8 cellular contexts compared by ENCODE assay signal in genomic region chr11:46119352-46120216, GRCh38. TPM values are rescaled to one million over a fixed set of nuclear protein-coding genes. Genes with fewer than 3 reads are reported as not detected.
DNase-seq lines count a peak whose midpoint lies in the region; ATAC-seq and TF ChIP-seq lines count a peak whose summit lies in the region.

No MANE protein-coding gene starts in this region.

- H3K4me1 ChIP-seq in PC-9 (replicated peaks; ENCODE audit: insufficient read depth): peaks cover 38% of the 10 kb centered on the region
- H3K4me1 ChIP-seq in suprapubic skin: peaks cover 43% of the 10 kb centered on the region

- peak overlapping the region; percentile 89 for H2AFZ ChIP-seq in PC-9

- H3K4me1 Mint-ChIP-seq in activated T-helper 17 cell treated with anti-CD3 and anti-CD28 coated beads, Interleukin-2, amount 50 U/mL, for 72 hours: peaks cover 20% of the 10 kb centered on the region
- H3K4me1 Mint-ChIP-seq in neural crest cell: peaks cover 54% of the 10 kb centered on the region

- no peak for TF ChIP-seq CTCF in PC-9 (conservative IDR thresholded peaks at IDR 0.05)
- no peak for TF ChIP-seq CTCF in fibroblast of the aortic adventitia (IDR thresholded peaks at IDR 0.05; ENCODE audit: insufficient read depth, low read length)
- no peak for TF ChIP-seq CTCF in neural crest cell (conservative IDR thresholded peaks at IDR 0.05)
- no peak for TF ChIP-seq CTCF in suprapubic skin (IDR thresholded peaks at IDR 0.05)

- H3K27ac Mint-ChIP-seq in activated T-helper 17 cell treated with anti-CD3 and anti-CD28 coated beads, Interleukin-2, amount 50 U/mL, for 72 hours: peak overlapping the region; percentile 91
- H3K27ac Mint-ChIP-seq in neural crest cell (ENCODE audit: unreplicated experiment): peak overlapping the region; percentile 95

- no peak for TF ChIP-seq EP300 in suprapubic skin (IDR thresholded peaks at IDR 0.05)

- H3K79me2 ChIP-seq in PC-9 (ENCODE audit: low read depth): peaks cover 54% of the 10 kb centered on the region

- H3K4me2 ChIP-seq in PC-9: peak overlapping the region; percentile 85

- H3K27me3 ChIP-seq in PC-9 (ENCODE audit: insufficient read depth, low read depth) (no peaks in the 10 kb centered on the region), suprapubic skin (no peaks in the 10 kb centered on the region)

- CTCF ChIA-PET in PC-9 (lab: Charles Lee): no interaction called here

- H3K27ac ChIP-seq in PC-9 (peak overlapping the region; percentile 25), suprapubic skin (peak overlapping the region; percentile 96)

- DNase-seq in GDM1 (lab: John Stamatoyannopoulos, UW) (peak; percentile 51), PC-9 (peak; percentile 35 to 57), fibroblast of the aortic adventitia (ENCODE audit: low read depth) (peak; percentile 77), neural crest cell (ENCODE audit: low read depth, low spot score) (peak; percentile 53), suprapubic skin (ENCODE audit: low spot score in 2 of 2) (no peak), iPS-NIHi7 (ENCODE audit: extremely low spot score) (no peak)

- no peaks in the 10 kb centered on the region for H3K27me3 Mint-ChIP-seq in activated T-helper 17 cell treated with anti-CD3 and anti-CD28 coated beads, Interleukin-2, amount 50 U/mL, for 72 hours
- no peaks in the 10 kb centered on the region for H3K27me3 Mint-ChIP-seq in neural crest cell (ENCODE audit: low read depth)

- H3K9me3 ChIP-seq in PC-9 (ENCODE audit: insufficient read depth, low read depth) (no peaks in the 10 kb centered on the region), suprapubic skin (no peaks in the 10 kb centered on the region)

- H3K4me3 Mint-ChIP-seq in activated T-helper 17 cell treated with anti-CD3 and anti-CD28 coated beads, Interleukin-2, amount 50 U/mL, for 72 hours: peak overlapping the region; percentile 92
- H3K4me3 Mint-ChIP-seq in neural crest cell: peak overlapping the region; percentile 98

- H3K4me3 ChIP-seq in PC-9 (peak overlapping the region; percentile 69), fibroblast of the aortic adventitia (ENCODE audit: low read depth, low read length) (peak overlapping the region; percentile 80), suprapubic skin (peak overlapping the region; percentile 95)

- H3K36me3 Mint-ChIP-seq in activated T-helper 17 cell treated with anti-CD3 and anti-CD28 coated beads, Interleukin-2, amount 50 U/mL, for 72 hours (ENCODE audit: low read depth): peaks cover 33% of the 10 kb centered on the region
- peaks cover 3% of the 10 kb centered on the region for H3K36me3 Mint-ChIP-seq in neural crest cell (ENCODE audit: low read depth)

- under 1% methylated on average over 55 of the region's 56 CpGs for WGBS in suprapubic skin

- POLR2A ChIA-PET in PC-9 (lab: Charles Lee; ENCODE audit: unreplicated experiment): no interaction called here

- ATAC-seq in HG03175 (IDR thresholded peaks at IDR 0.05; ENCODE audit: unreplicated experiment): peak; percentile 31
- ATAC-seq in activated T-helper 17 cell treated with anti-CD3 and anti-CD28 coated beads, Interleukin-2, amount 50 U/mL, for 72 hours (replicated peaks): peak; percentile 40

- intact Hi-C loops in PC-9 (cut with micrococcal nuclease; ENCODE audit: unreplicated experiment): loop anchor here (5.0 to 10.0 kb wide), 3 partner anchors 112 to 598 kb away; partner anchors contain the start of genes DGKZ and F2

- H3K9me2 ChIP-seq in PC-9 (ENCODE audit: insufficient read depth): no peaks in the 10 kb centered on the region

- no peak for TF ChIP-seq POLR2A in suprapubic skin (IDR thresholded peaks at IDR 0.05)

- H3K36me3 ChIP-seq in PC-9 (ENCODE audit: low read depth): 0 out of 2 replicates have a peak, but pooled peaks cover 3% of the 10 kb centered on the region
- H3K36me3 ChIP-seq in suprapubic skin: no peaks in the 10 kb centered on the region

- no peaks in the 10 kb centered on the region for H3K9me3 Mint-ChIP-seq in activated T-helper 17 cell treated with anti-CD3 and anti-CD28 coated beads, Interleukin-2, amount 50 U/mL, for 72 hours
- no peaks in the 10 kb centered on the region for H3K9me3 Mint-ChIP-seq in neural crest cell

- H3F3A ChIP-seq in PC-9 (ENCODE audit: insufficient read depth, low read depth): peaks cover 25% of the 10 kb centered on the region

- 0 out of 2 replicates have a peak, but pooled peaks cover 8% of the 10 kb centered on the region for H4K20me1 ChIP-seq in PC-9 (ENCODE audit: insufficient read depth)

- BruUV-seq in PC-9 (replicated peaks; lab: Mats Ljungman, UMichigan): no TSS peak

RNA-seq across cellular contexts. Expression of gene PHF21A, which starts 1.7 kb away (rescaled TPM):
- total RNA-seq in PC-9 (2021): 45.6 and 54.3 TPM in 2 replicates
- 10 to 100 TPM; 33.5 to 91.7 TPM for total RNA-seq in activated T-helper 17 cell treated with anti-CD3 and anti-CD28 coated beads, Interleukin-2, amount 50 U/mL, for 72 hours
- total RNA-seq in fibroblast of the aortic adventitia (ENCODE audit: low replicate concordance): 22.5 and 24.0 TPM in 2 replicates
- total RNA-seq in neural crest cell: 56.5 and 57.7 TPM in 2 replicates
- total RNA-seq in suprapubic skin: 10 to 100 TPM; 15.1 to 89.2 (median 26.6) TPM

Comparison
In these comparisons a context has a peak if more than half of its experiments do, and no peak if none do; other contexts are left out.
1. DNase-seq: peak in GDM1 (single experiment), PC-9 (2 of 2), fibroblast of the aortic adventitia (single experiment) and neural crest cell (single experiment); none in suprapubic skin (0 of 2) and iPS-NIHi7 (single experiment).
2. Peak in every context shown above with its lines, with median percentiles within 50 percentile points of each other: H3K4me3 ChIP-seq.